Comparison of ENCODE assay signal across 16 cellular contexts in genomic region chr10:114305521-114305925, GRCh38.
A peak's percentile ranks its signal among the peaks of the same experiment; 100 is the strongest.
DNase-seq lines count a peak whose midpoint lies in the region; ATAC-seq and TF ChIP-seq lines count a peak whose summit lies in the region.
"Had no signal": no experiment of that assay in that cellular context is flagged by ENCODE, and none has a peak within 500 bp of the region (broad histone marks: within the 10 kb centered on the region; RNA-seq: fewer than 3 reads in every experiment).

No MANE protein-coding gene starts in this region.

- ATAC-seq in HG03045 (IDR thresholded peaks at IDR 0.05; ENCODE audit: unreplicated experiment) (no peak), GM21529 (IDR thresholded peaks at IDR 0.05; ENCODE audit: unreplicated experiment) (no peak)

- no peaks in the 10 kb centered on the region for H3K9me3 Mint-ChIP-seq in T-helper 2 cell treated with Interferon-gamma antibody and Interleukin-4, amounts not matched to agents 5 μg/mL and 100 μg/mL, for 36 hours
- no peaks in the 10 kb centered on the region for H3K9me3 Mint-ChIP-seq in neural progenitor cell
- H3K9me3 Mint-ChIP-seq: activated naive CD4-positive, alpha-beta T cell treated with anti-CD3 and anti-CD28 coated beads, Interleukin-2, amount 50 U/mL, for 72 hours; CD4-positive, CD25-positive, alpha-beta regulatory T cell had no signal

- WGBS in HUES64: 80% methylated on average over 18 of the region's 18 CpGs

- peak overlapping the region; percentile 86 for H3K4me3 Mint-ChIP-seq in T-helper 2 cell treated with Interferon-gamma antibody and Interleukin-4, amounts not matched to agents 5 μg/mL and 100 μg/mL, for 36 hours
- no peak overlapping the region for H3K4me3 Mint-ChIP-seq in neural progenitor cell

- H3K27ac ChIP-seq in HUES64 (ENCODE audit: low read depth, low read length) (no peak overlapping the region), coronary artery (no peak overlapping the region), neural progenitor cell (no peak overlapping the region)
- H3K27ac ChIP-seq: cardiac muscle cell, GM23248, tibial nerve had no signal

- peak overlapping the region; percentile 87 for H3K4me2 ChIP-seq in neural progenitor cell

- H3K4me3 ChIP-seq in HUES64 (ENCODE audit: low read length) (peak overlapping the region; percentile 72), coronary artery (no peak overlapping the region), neural progenitor cell (peak overlapping the region; percentile 67)
- H3K4me3 ChIP-seq: GM23248 had no signal

- no peaks in the 10 kb centered on the region for H3K79me2 ChIP-seq in neural progenitor cell (ENCODE audit: low read depth)

- H3K4me1 ChIP-seq in HUES64 (ENCODE audit: insufficient read depth, low read length): no peaks in the 10 kb centered on the region
- peaks cover 4% of the 10 kb centered on the region for H3K4me1 ChIP-seq in neural progenitor cell

- H2AFZ ChIP-seq in neural progenitor cell (replicated peaks): no peak overlapping the region
- H2AFZ ChIP-seq: GM23248 had no signal

- no peaks in the 10 kb centered on the region for H3K9me3 ChIP-seq in HUES64 (ENCODE audit: insufficient read depth, low read depth, low read length)
- H3K9me3 ChIP-seq in neural progenitor cell (ENCODE audit: low read depth): no peaks in the 10 kb centered on the region
- H3K9me3 ChIP-seq: tibial nerve had no signal

- peaks cover 7% of the 10 kb centered on the region for H3F3A ChIP-seq in neural progenitor cell (ENCODE audit: low read depth)

- no peak overlapping the region for H3K9ac ChIP-seq in HUES64 (ENCODE audit: low read depth, low read length)
- no peak overlapping the region for H3K9ac ChIP-seq in neural progenitor cell
- H3K9ac ChIP-seq: GM23248 had no signal

- H3K36me3 ChIP-seq in HUES64 (ENCODE audit: insufficient read depth, low read length) (no peaks in the 10 kb centered on the region), neural progenitor cell (no peaks in the 10 kb centered on the region)
- H3K36me3 ChIP-seq: cardiac muscle cell had no signal

- DNase-seq in T-helper 2 cell treated with Interferon-gamma antibody and Interleukin-4, amounts not matched to agents 5 μg/mL and 100 μg/mL, for 36 hours (ENCODE audit: low spot score): no peak
- no peak for DNase-seq in T-helper 2 cell
- DNase-seq in coronary artery (ENCODE audit: low spot score): peak; percentile 70
- no peak for DNase-seq in neural progenitor cell (ENCODE audit: low spot score)
- no peak for DNase-seq in SIG-M5 (lab: John Stamatoyannopoulos, UW)
- DNase-seq: GM23248, mammary epithelial cell, NCI-H446 treated with DMSO at 0.1 percent for 48 hours, Right ventricle myocardium superior had no signal

- H3K27ac Mint-ChIP-seq in T-helper 2 cell treated with Interferon-gamma antibody and Interleukin-4, amounts not matched to agents 5 μg/mL and 100 μg/mL, for 36 hours: no peak overlapping the region
- H3K27ac Mint-ChIP-seq in neural progenitor cell: no peak overlapping the region
- H3K27ac Mint-ChIP-seq: activated naive CD4-positive, alpha-beta T cell treated with anti-CD3 and anti-CD28 coated beads, Interleukin-2, amount 50 U/mL, for 72 hours had no signal

- TF ChIP-seq CTCF in coronary artery (IDR thresholded peaks at IDR 0.05) (no peak), neural progenitor cell (IDR thresholded peaks at IDR 0.05) (no peak)

- no peaks in the 10 kb centered on the region for H3K36me3 Mint-ChIP-seq in T-helper 2 cell treated with Interferon-gamma antibody and Interleukin-4, amounts not matched to agents 5 μg/mL and 100 μg/mL, for 36 hours (ENCODE audit: low read depth)
- peaks cover 2% of the 10 kb centered on the region for H3K36me3 Mint-ChIP-seq in neural progenitor cell
- H3K36me3 Mint-ChIP-seq: activated naive CD4-positive, alpha-beta T cell treated with anti-CD3 and anti-CD28 coated beads, Interleukin-2, amount 50 U/mL, for 72 hours had no signal

- H3K27me3 ChIP-seq in HUES64 (ENCODE audit: insufficient read depth, low read length) (no peaks in the 10 kb centered on the region; the same call in 1 of the 2 replicates), neural progenitor cell (no peaks in the 10 kb centered on the region)
- H3K27me3 ChIP-seq: tibial nerve had no signal

- no peaks in the 10 kb centered on the region for H3K27me3 Mint-ChIP-seq in T-helper 2 cell treated with Interferon-gamma antibody and Interleukin-4, amounts not matched to agents 5 μg/mL and 100 μg/mL, for 36 hours (ENCODE audit: low read depth)
- peaks cover 8% of the 10 kb centered on the region for H3K27me3 Mint-ChIP-seq in neural progenitor cell (ENCODE audit: insufficient read depth, low read depth)
- H3K27me3 Mint-ChIP-seq: CD4-positive, CD25-positive, alpha-beta regulatory T cell had no signal

- peaks cover 10% of the 10 kb centered on the region for H3K4me1 Mint-ChIP-seq in T-helper 2 cell treated with Interferon-gamma antibody and Interleukin-4, amounts not matched to agents 5 μg/mL and 100 μg/mL, for 36 hours (ENCODE audit: low read depth)
- H3K4me1 Mint-ChIP-seq in neural progenitor cell: peaks cover 50% of the 10 kb centered on the region

- no peaks in the 10 kb centered on the region for H4K20me1 ChIP-seq in neural progenitor cell (ENCODE audit: low read depth)
